Comparison of ENCODE assay signal across 7 cellular contexts in genomic region chr5:163458778-163459405, GRCh38. TPM values are rescaled to one million over a fixed set of nuclear protein-coding genes. Genes with fewer than 3 reads are reported as not detected.
DNase-seq lines count a peak whose midpoint lies in the region; ATAC-seq and TF ChIP-seq lines count a peak whose summit lies in the region.

No MANE protein-coding gene starts in this region.

- peak overlapping the region; percentile 95 for H3K9ac ChIP-seq in smooth muscle cell (ENCODE audit: low read depth)

- CTCF ChIA-PET in T-cell (lab: Charles Lee) = interaction anchor here (0.7 to 3.7 kb wide), 9 partner anchors 10 to 51 kb away, joined by 3 to 55 read pairs (median 6); partner anchors contain the start of genes CCNG1 (in 1 of the 2) and MAT2B (in 1 of the 2)

- no peak overlapping the region for H2AFZ ChIP-seq in smooth muscle cell (ENCODE audit: low read depth)

- H3K27ac Mint-ChIP-seq in HFFc6 (peak overlapping the region; percentile 100), T-cell (peak overlapping the region; percentile 98 to 99)

- H3K9me3 Mint-ChIP-seq in HFFc6 (no peaks in the 10 kb centered on the region; the same call in 1 of the 2 replicates), T-cell (no peaks in the 10 kb centered on the region)

- peaks cover 23% of the 10 kb centered on the region for H3K79me2 ChIP-seq in smooth muscle cell (ENCODE audit: low read depth)

- H3K27me3 Mint-ChIP-seq in HFFc6 (ENCODE audit: insufficient read depth) = no peaks in the 10 kb centered on the region
- H3K27me3 Mint-ChIP-seq in T-cell = no peaks in the 10 kb centered on the region

- POLR2A ChIA-PET in T-cell (lab: Charles Lee) = interaction anchor here in 1 of 2 donors (0.8 to 3.2 kb wide), 7 partner anchors 17 to 57 kb away, joined by 3 to 29 read pairs (median 5); partner anchors contain the start of genes CCNG1 and MAT2B

- H3K9me3 ChIP-seq in smooth muscle cell (replicated peaks; ENCODE audit: low read depth) = no peaks in the 10 kb centered on the region

- WGBS in smooth muscle cell (ENCODE audit: low lambda C conversion rate) = 39% methylated on average over 6 of the region's 6 CpGs

- H3K4me3 Mint-ChIP-seq in HFFc6 (peak overlapping the region; percentile 94), T-cell (peak overlapping the region; percentile 93 to 98 (median 96))

- peaks cover 59% of the 10 kb centered on the region for H3K4me1 Mint-ChIP-seq in HFFc6 (ENCODE audit: low read depth)
- peaks cover 50 to 66% (median 54%) of the 10 kb centered on the region in 3 donors for H3K4me1 Mint-ChIP-seq in T-cell

- H4K20me1 ChIP-seq in smooth muscle cell (ENCODE audit: low read depth) = no peaks in the 10 kb centered on the region

- peaks cover 9% of the 10 kb centered on the region for H3F3A ChIP-seq in smooth muscle cell (ENCODE audit: low read depth)

- TF ChIP-seq CTCF in HFFc6 (IDR thresholded peaks at IDR 0.05) (no peak), fibroblast of villous mesenchyme (IDR thresholded peaks at IDR 0.05; ENCODE audit: insufficient read depth, low read depth, low read length) (no peak), smooth muscle cell (IDR thresholded peaks at IDR 0.05; ENCODE audit: borderline replicate concordance, insufficient read depth, poor library complexity, severe bottlenecking) (no peak)

- peak overlapping the region; percentile 97 for H3K27ac ChIP-seq in smooth muscle cell (ENCODE audit: low read depth)

- H3K36me3 Mint-ChIP-seq in HFFc6 (ENCODE audit: low read depth) (peaks cover 23% of the 10 kb centered on the region), T-cell (peaks cover 18% of the 10 kb centered on the region)

- no peaks in the 10 kb centered on the region for H3K36me3 ChIP-seq in smooth muscle cell (ENCODE audit: low read depth)

- no peak for ATAC-seq in T-cell (replicated peaks in 1 of 4)
- no peak for ATAC-seq in GM18870 (IDR thresholded peaks at IDR 0.05; ENCODE audit: unreplicated experiment)

- peaks cover 22% of the 10 kb centered on the region for H3K4me1 ChIP-seq in smooth muscle cell (ENCODE audit: low read depth)

- H3K4me3 ChIP-seq in fibroblast of villous mesenchyme (ENCODE audit: low read depth, low read length) (peak overlapping the region; percentile 79), smooth muscle cell (peak overlapping the region; percentile 72)

- peak overlapping the region; percentile 94 for H3K4me2 ChIP-seq in smooth muscle cell

- no peaks in the 10 kb centered on the region for H3K27me3 ChIP-seq in smooth muscle cell (ENCODE audit: low read depth)

- DNase-seq in HFFc6 (no peak), T-cell (no peak), fibroblast of villous mesenchyme (ENCODE audit: low read depth) (peak; percentile 16), smooth muscle cell (lab: John Stamatoyannopoulos, UW; ENCODE audit: unreplicated experiment) (no peak), DMS153 (lab: John Stamatoyannopoulos, UW) (no peak), mucosa of gallbladder (ENCODE audit: low spot score) (no peak)

RNA-seq across cellular contexts. Expression of gene NUDCD2, which starts 1.0 kb away (rescaled TPM):
- total RNA-seq in HFFc6 (2021; fragmentation: NEBNext Ultra II Directional; extraction: Animal tissue kit (Norgen Biotek cat#: 25700)) = 10 to 100 TPM; 15.9 to 22.4 (median 18.4) TPM
- total RNA-seq in T-cell (10 to 100 TPM; 18.9 to 29.9 (median 29.3) TPM), fibroblast of villous mesenchyme (6.4 and 7.8 TPM in 2 replicates), smooth muscle cell (6.4 and 7.7 TPM in 2 replicates), mucosa of gallbladder (34.5 TPM)
- 31.7 and 33.7 TPM in 2 replicates for polyA plus RNA-seq in smooth muscle cell

RNA-seq across cellular contexts. Expression of gene HMMR, which starts 1.5 kb away (rescaled TPM):
- 10 to 100 TPM; 16.2 to 37.0 (median 32.5) TPM for total RNA-seq in HFFc6 (2021; fragmentation: NEBNext Ultra II Directional; extraction: Animal tissue kit (Norgen Biotek cat#: 25700))
- total RNA-seq in T-cell (under 1 TPM; 0.41 to 0.88 (median 0.84) TPM), fibroblast of villous mesenchyme (10.0 and 32.8 TPM in 2 replicates), smooth muscle cell (6.4 and 10.4 TPM in 2 replicates), mucosa of gallbladder (1.8 TPM)
- polyA plus RNA-seq in smooth muscle cell = 5.3 and 6.1 TPM in 2 replicates

RNA-seq across cellular contexts. Expression of gene CCNG1, which starts 21.5 kb away (rescaled TPM):
- 100 to 1,000 TPM; 139 to 217 (median 180) TPM for total RNA-seq in HFFc6 (2021; fragmentation: NEBNext Ultra II Directional; extraction: Animal tissue kit (Norgen Biotek cat#: 25700))
- 100 to 1,000 TPM; 108 to 129 (median 112) TPM for total RNA-seq in T-cell
- total RNA-seq in fibroblast of villous mesenchyme = 228 and 319 TPM in 2 replicates
- 247 and 293 TPM in 2 replicates for total RNA-seq in smooth muscle cell
- polyA plus RNA-seq in smooth muscle cell = 101 and 114 TPM in 2 replicates
- total RNA-seq in mucosa of gallbladder = 173 TPM

RNA-seq across cellular contexts. Expression of gene MAT2B, which starts 46.5 kb away (rescaled TPM):
- total RNA-seq in HFFc6 (2021; fragmentation: NEBNext Ultra II Directional; extraction: Animal tissue kit (Norgen Biotek cat#: 25700)) = 10 to 100 TPM; 38.8 to 53.2 (median 48.4) TPM
- total RNA-seq in T-cell (100 to 1,000 TPM in 3 of 5 donors, 10 to 100 TPM in 2; 62.2 to 131 (median 115) TPM), fibroblast of villous mesenchyme (38.7 and 73.0 TPM in 2 replicates), smooth muscle cell (63.2 and 64.8 TPM in 2 replicates), mucosa of gallbladder (65.3 TPM)
- polyA plus RNA-seq in smooth muscle cell = 41.0 and 43.3 TPM in 2 replicates
